In the genomic region with DNA sequence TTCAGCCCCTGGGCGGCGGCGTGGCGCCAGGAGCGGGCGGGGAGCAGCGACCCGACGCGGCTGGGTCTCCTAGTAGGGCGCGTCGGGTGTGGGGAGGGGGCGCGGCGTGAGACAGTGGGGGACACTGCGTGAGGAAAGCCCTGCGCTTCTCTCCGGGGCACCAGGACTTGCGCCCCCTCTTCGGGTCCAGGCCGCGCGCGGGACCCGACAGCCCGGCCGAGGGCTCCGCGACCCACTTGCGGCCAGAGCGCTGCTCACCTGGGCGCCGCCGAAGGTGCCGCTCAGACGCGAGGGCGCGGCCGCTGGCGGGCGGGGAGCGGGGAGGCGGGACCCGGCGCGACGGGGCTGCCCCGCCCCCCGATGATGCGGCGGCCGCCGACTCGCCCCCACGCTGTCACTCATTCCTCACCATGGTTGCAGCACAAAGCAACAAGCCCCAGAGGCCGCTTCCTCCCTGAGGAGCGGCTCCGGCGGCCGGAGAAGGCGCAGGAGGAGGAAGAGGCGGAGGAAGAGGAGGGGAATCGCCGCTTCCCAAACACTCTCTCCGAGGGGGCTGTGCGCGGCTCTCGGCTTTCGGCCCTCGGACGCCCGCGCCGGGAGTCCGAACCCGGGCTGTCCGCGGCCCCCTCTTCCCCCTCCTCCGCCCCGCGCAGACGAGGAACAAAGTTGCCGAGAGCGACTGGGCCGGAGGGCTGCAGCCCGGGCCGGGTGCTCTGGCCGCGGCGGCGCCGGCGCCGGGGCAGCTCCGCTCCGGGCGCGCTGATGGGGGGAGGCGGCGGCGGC, we compare ENCODE assay signal across 8 cellular contexts. TPM values are rescaled to one million over a fixed set of nuclear protein-coding genes. Genes with fewer than 3 reads are reported as not detected.
DNase-seq lines count a peak whose midpoint lies in the region; ATAC-seq and TF ChIP-seq lines count a peak whose summit lies in the region.

Gene RAPGEF2, plus strand, starts transcription at position 457 of the 783 bp plus-strand sequence. CDS start 1,084 bp downstream, outside the sequence.

- H3K27me3 Mint-ChIP-seq in activated B cell treated with CpG ODN at 0.5 μM for 24 hours: peaks cover 1% of the 10 kb centered on the region

- peak within 1 kb of the TSS; percentile 79 for H3K27ac Mint-ChIP-seq in activated B cell treated with CpG ODN at 0.5 μM for 24 hours

- intact Hi-C loops in activated B cell treated with CpG ODN at 0.5 μM for 24 hours (cut with micrococcal nuclease): loop anchor here (1.0 to 2.0 kb wide), 5 partner anchors 26 to 380 kb away; partner anchors contain the start of gene PPID
- intact Hi-C loops in spleen (cut with DNase I; ENCODE audit: low total_unique reads): no loop called here

- H3K4me3 Mint-ChIP-seq in activated B cell treated with CpG ODN at 0.5 μM for 24 hours: peak within 1 kb of the TSS; percentile 84

- POLR2A ChIA-PET in activated B cell treated with CpG ODN at 0.5 μM for 24 hours (lab: Charles Lee): interaction anchor here (1.3 kb wide), 1 partner anchor 432 kb away, joined by 4 read pairs; the partner anchor contains the start of gene C4orf46

- H3K9me3 Mint-ChIP-seq in activated B cell treated with CpG ODN at 0.5 μM for 24 hours: no peaks in the 10 kb centered on the region

- peak; percentile 79 for TF ChIP-seq POLR2A in GM18951 (IDR thresholded peaks at IDR 0.05; ENCODE audit: extremely low read depth, insufficient read depth, insufficient read length)
- peak in 2 of 3 donors; percentile 26 to 95 for TF ChIP-seq POLR2A in spleen (IDR thresholded peaks at IDR 0.05)

- peaks cover 35% of the 10 kb centered on the region for H3K4me1 Mint-ChIP-seq in activated B cell treated with CpG ODN at 0.5 μM for 24 hours

- H3K9me3 ChIP-seq in spleen: no peaks in the 10 kb centered on the region

- peaks cover 0 to 8% (median 0%) of the 10 kb centered on the region in 7 donors for H3K27me3 ChIP-seq in spleen (replicated peaks in 1 of 7)

- peak within 1 kb of the TSS; percentile 86 to 97 (median 94) for H3K27ac ChIP-seq in spleen

- DNase-seq in AG08396 (ENCODE audit: low spot score) (peak; percentile 97), NCI-H2227 treated with DMSO at 0.1 percent for 48 hours (lab: John Stamatoyannopoulos, UW) (peak; percentile 70), activated B cell treated with CpG ODN at 0.5 μM for 24 hours (peak; percentile 85), cardiac fibroblast (ENCODE audit: low read depth in 2 of 2) (peak; percentile 93 to 96), inferior parietal cortex (ENCODE audit: extremely low spot score) (peak; percentile 90), spleen (peak; percentile 97)

- H3K4me3 ChIP-seq in cardiac fibroblast (replicated peaks in 1 of 2; ENCODE audit: low read depth in 2 of 2, low read length in 2 of 2) (peak within 1 kb of the TSS; percentile 80 to 91), spleen (peak within 1 kb of the TSS; percentile 81 to 97 (median 89))

- ATAC-seq in HG03175 (IDR thresholded peaks at IDR 0.05; ENCODE audit: unreplicated experiment) (peak; percentile 79), activated B cell treated with CpG ODN at 0.5 μM for 24 hours (ENCODE audit: low read depth) (peak; percentile 83)

- CTCF ChIA-PET in activated B cell treated with CpG ODN at 0.5 μM for 24 hours (lab: Charles Lee): no interaction called here

- peaks cover 17 to 50% (median 40%) of the 10 kb centered on the region in 6 donors for H3K4me1 ChIP-seq in spleen

- TF ChIP-seq CTCF in activated B cell treated with CpG ODN at 0.5 μM for 24 hours (IDR thresholded peaks at IDR 0.05) (no peak), cardiac fibroblast (IDR thresholded peaks at IDR 0.05; ENCODE audit: low read depth, low read length) (no peak), spleen (IDR thresholded peaks at IDR 0.05 in 8 of 11, conservative IDR thresholded peaks at IDR 0.05 in 3 of 11) (peak in 2 of 11 experiments; percentile 7 to 29)

- 0 to 1% (median 1%) methylated on average over 28 to 103 of the region's 103 CpGs for WGBS in spleen, 5 donors

- no peaks in the 10 kb centered on the region for H3K36me3 Mint-ChIP-seq in activated B cell treated with CpG ODN at 0.5 μM for 24 hours (ENCODE audit: low read depth)

- in situ Hi-C loops in GM18951 (cut with MboI; ENCODE audit: low sequenced_read_pairs, unreplicated experiment): no loop called here

- H3K36me3 ChIP-seq in spleen: no peaks in the 10 kb centered on the region

RNA-seq across cellular contexts. Expression of gene RAPGEF2, which starts in this region (rescaled TPM):
- total RNA-seq in activated B cell treated with CpG ODN at 0.5 μM for 24 hours (18.1 and 22.9 TPM in 2 replicates), spleen (100 to 1,000 TPM in 5 of 7 donors, 10 to 100 TPM in 2; 77.9 to 115 (median 105) TPM)
- 10 to 100 TPM in 1 of 3 donors, 1 to 10 TPM in 2; 4.4 to 10.6 (median 5.2) TPM for polyA plus RNA-seq in spleen

Comparison
In these comparisons a context has a peak if more than half of its experiments do, and no peak if none do; other contexts are left out.
1. Peak in every context shown above with its lines: DNase-seq, ATAC-seq, H3K4me3 ChIP-seq and H3K27ac ChIP-seq.